Comparison of ENCODE assay signal across 1 cellular context in the genomic region with DNA sequence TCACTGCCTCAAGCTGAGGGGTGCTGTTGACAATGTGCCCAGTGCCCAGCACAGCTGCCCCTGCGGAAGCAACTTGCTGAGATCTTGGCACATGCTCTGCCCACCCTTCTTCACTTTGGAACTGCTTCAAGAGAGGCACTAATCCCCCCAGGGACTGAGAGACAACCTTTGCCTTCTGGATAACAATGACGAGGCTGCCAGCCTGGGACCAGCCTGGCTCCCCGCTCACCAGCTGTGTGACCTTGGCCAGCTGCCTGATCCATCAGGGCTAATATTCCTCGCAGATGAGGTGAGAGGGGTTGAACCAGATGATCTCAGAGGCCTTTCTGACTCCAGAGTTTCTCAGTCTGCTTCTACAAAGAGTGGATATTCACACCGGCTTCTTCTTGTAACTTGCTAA.
TF ChIP-seq lines count a peak whose summit lies in the region.

No MANE protein-coding gene starts in this region.

TF ChIP-seq in GM23338, 12 proteins besides CTCF, POLR2A, EP300 and RAD21 (continued from another document):
- no peak for TF ChIP-seq NANOG (IDR thresholded peaks at IDR 0.05; ENCODE audit: borderline replicate concordance)
- TF ChIP-seq, protein P1, sequence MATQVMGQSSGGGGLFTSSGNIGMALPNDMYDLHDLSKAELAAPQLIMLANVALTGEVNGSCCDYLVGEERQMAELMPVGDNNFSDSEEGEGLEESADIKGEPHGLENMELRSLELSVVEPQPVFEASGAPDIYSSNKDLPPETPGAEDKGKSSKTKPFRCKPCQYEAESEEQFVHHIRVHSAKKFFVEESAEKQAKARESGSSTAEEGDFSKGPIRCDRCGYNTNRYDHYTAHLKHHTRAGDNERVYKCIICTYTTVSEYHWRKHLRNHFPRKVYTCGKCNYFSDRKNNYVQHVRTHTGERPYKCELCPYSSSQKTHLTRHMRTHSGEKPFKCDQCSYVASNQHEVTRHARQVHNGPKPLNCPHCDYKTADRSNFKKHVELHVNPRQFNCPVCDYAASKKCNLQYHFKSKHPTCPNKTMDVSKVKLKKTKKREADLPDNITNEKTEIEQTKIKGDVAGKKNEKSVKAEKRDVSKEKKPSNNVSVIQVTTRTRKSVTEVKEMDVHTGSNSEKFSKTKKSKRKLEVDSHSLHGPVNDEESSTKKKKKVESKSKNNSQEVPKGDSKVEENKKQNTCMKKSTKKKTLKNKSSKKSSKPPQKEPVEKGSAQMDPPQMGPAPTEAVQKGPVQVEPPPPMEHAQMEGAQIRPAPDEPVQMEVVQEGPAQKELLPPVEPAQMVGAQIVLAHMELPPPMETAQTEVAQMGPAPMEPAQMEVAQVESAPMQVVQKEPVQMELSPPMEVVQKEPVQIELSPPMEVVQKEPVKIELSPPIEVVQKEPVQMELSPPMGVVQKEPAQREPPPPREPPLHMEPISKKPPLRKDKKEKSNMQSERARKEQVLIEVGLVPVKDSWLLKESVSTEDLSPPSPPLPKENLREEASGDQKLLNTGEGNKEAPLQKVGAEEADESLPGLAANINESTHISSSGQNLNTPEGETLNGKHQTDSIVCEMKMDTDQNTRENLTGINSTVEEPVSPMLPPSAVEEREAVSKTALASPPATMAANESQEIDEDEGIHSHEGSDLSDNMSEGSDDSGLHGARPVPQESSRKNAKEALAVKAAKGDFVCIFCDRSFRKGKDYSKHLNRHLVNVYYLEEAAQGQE (IDR thresholded peaks at IDR 0.05; ENCODE audit: unreplicated experiment): no peak
- no peak for TF ChIP-seq STAT1 (IDR thresholded peaks at IDR 0.05; ENCODE audit: unreplicated experiment)
- TF ChIP-seq, protein P2, sequence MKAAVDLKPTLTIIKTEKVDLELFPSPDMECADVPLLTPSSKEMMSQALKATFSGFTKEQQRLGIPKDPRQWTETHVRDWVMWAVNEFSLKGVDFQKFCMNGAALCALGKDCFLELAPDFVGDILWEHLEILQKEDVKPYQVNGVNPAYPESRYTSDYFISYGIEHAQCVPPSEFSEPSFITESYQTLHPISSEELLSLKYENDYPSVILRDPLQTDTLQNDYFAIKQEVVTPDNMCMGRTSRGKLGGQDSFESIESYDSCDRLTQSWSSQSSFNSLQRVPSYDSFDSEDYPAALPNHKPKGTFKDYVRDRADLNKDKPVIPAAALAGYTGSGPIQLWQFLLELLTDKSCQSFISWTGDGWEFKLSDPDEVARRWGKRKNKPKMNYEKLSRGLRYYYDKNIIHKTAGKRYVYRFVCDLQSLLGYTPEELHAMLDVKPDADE (IDR thresholded peaks at IDR 0.05): no peak
- TF ChIP-seq CREB1 (CRISPR knock-in tag; IDR thresholded peaks at IDR 0.05; ENCODE audit: low read depth): no peak
- no peak for TF ChIP-seq ZNF331 (CRISPR knock-in tag; IDR thresholded peaks at IDR 0.05; ENCODE audit: low read depth)
- TF ChIP-seq EZH2phosphoT487 (IDR thresholded peaks at IDR 0.05; ENCODE audit: unreplicated experiment): no peak
- TF ChIP-seq ZNF114 (CRISPR knock-in tag; IDR thresholded peaks at IDR 0.05): no peak
- TF ChIP-seq EZH2 (IDR thresholded peaks at IDR 0.05; ENCODE audit: low read depth, unreplicated experiment): no peak
